In the genomic region with DNA sequence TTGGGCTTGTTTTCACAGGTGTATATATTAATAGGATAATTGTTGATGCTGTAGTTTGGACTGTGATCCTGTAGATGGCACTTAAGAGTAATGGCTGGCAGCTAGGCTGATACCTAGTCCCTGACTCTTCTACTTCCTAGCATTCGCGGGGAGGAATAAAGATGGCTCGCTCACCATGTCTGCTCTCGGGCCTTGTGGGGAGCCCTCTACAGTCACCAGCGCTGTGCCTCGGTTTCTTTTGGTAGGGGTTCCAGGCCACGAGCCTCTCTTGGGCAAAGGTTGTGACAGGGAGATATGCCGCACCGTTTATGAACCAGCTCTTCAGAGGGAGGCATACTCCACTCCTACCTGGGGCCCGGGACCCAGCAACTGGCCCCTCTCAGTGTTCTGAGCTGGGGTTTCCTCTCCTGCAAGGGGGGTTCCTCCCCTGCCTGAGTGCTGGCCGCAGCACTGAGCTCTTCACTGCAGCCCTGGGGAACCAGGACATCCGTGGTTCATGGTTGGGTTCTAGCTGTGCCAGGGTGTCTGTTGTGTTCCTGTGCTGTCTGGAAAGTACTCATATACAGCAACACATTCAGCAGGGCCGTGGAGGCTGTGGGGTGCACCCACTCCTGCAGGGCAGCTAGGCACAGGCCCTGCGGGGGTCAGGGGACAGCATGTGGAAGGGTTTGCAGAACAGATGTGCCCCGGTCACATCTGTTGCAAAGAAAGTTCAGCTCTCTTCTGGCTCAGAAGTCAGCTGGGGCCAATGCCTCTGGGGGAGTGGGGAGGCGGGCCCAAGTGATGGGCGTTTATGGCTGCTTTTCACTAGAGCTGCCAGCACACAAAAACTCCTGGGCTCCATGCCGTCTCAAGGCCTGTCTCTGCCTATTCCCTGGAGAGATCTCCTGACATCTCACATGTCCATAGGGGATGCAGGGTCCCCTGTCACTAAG, we compare ENCODE assay signal across 8 cellular contexts.
A peak's percentile ranks its signal among the peaks of the same experiment; 100 is the strongest.
DNase-seq lines count a peak whose midpoint lies in the region; ATAC-seq and TF ChIP-seq lines count a peak whose summit lies in the region.

No MANE protein-coding gene starts in this region.

- TF ChIP-seq CTCF in osteocyte (IDR thresholded peaks at IDR 0.05), result peak; percentile 35

- POLR2A ChIA-PET in activated CD4-positive, alpha-beta memory T cell treated with anti-CD3 and anti-CD28 coated beads for 36 hours (lab: Charles Lee), result no interaction called here
- POLR2A ChIA-PET in CD8-positive, alpha-beta memory T cell (lab: Charles Lee), result no interaction called here

- no peaks in the 10 kb centered on the region for H3K4me1 Mint-ChIP-seq in osteocyte (ENCODE audit: unreplicated experiment)
- no peaks in the 10 kb centered on the region for H3K4me1 Mint-ChIP-seq in activated CD4-positive, alpha-beta memory T cell treated with anti-CD3 and anti-CD28 coated beads for 36 hours (ENCODE audit: low read depth)
- no peaks in the 10 kb centered on the region for H3K4me1 Mint-ChIP-seq in CD8-positive, alpha-beta memory T cell
- no peaks in the 10 kb centered on the region for H3K4me1 Mint-ChIP-seq in activated T-helper 2 cell treated with anti-CD3 and anti-CD28 coated beads, Interferon-gamma antibody, Interleukin-2, Interleukin-4, amounts not matched to agents 10 μg/mL and 5 μg/mL and 100 μg/mL, durations not matched to agents 14 hours and 24 hours and 36 hours (ENCODE audit: low read depth)

- intact Hi-C loops in activated CD4-positive, alpha-beta memory T cell treated with anti-CD3 and anti-CD28 coated beads for 36 hours (cut with micrococcal nuclease), result no loop called here
- intact Hi-C loops in activated T-helper 2 cell treated with anti-CD3 and anti-CD28 coated beads, Interferon-gamma antibody, Interleukin-2, Interleukin-4, amounts not matched to agents 10 μg/mL and 5 μg/mL and 100 μg/mL, durations not matched to agents 14 hours and 24 hours and 36 hours (cut with micrococcal nuclease), result no loop called here

- H3K27ac Mint-ChIP-seq in osteocyte (ENCODE audit: unreplicated experiment), result no peak overlapping the region
- H3K27ac Mint-ChIP-seq in activated CD4-positive, alpha-beta memory T cell treated with anti-CD3 and anti-CD28 coated beads for 36 hours, result no peak overlapping the region
- no peak overlapping the region for H3K27ac Mint-ChIP-seq in CD8-positive, alpha-beta memory T cell
- H3K27ac Mint-ChIP-seq in activated T-helper 2 cell treated with anti-CD3 and anti-CD28 coated beads, Interferon-gamma antibody, Interleukin-2, Interleukin-4, amounts not matched to agents 10 μg/mL and 5 μg/mL and 100 μg/mL, durations not matched to agents 14 hours and 24 hours and 36 hours, result no peak overlapping the region

- H3K36me3 Mint-ChIP-seq in osteocyte (ENCODE audit: unreplicated experiment), result no peaks in the 10 kb centered on the region
- H3K36me3 Mint-ChIP-seq in activated CD4-positive, alpha-beta memory T cell treated with anti-CD3 and anti-CD28 coated beads for 36 hours, result no peaks in the 10 kb centered on the region
- H3K36me3 Mint-ChIP-seq in CD8-positive, alpha-beta memory T cell, result no peaks in the 10 kb centered on the region
- no peaks in the 10 kb centered on the region for H3K36me3 Mint-ChIP-seq in activated T-helper 2 cell treated with anti-CD3 and anti-CD28 coated beads, Interferon-gamma antibody, Interleukin-2, Interleukin-4, amounts not matched to agents 10 μg/mL and 5 μg/mL and 100 μg/mL, durations not matched to agents 14 hours and 24 hours and 36 hours (ENCODE audit: low read depth)

- CTCF ChIA-PET in activated CD4-positive, alpha-beta memory T cell treated with anti-CD3 and anti-CD28 coated beads for 36 hours (lab: Charles Lee), result interaction anchor here (0.5 to 1.1 kb wide), 3 partner anchors 13 to 502 kb away, joined by 3 to 4 read pairs (median 3); no protein-coding TSS in a partner anchor
- CTCF ChIA-PET in CD8-positive, alpha-beta memory T cell (lab: Charles Lee), result no interaction called here

- H3K27me3 Mint-ChIP-seq in osteocyte (ENCODE audit: unreplicated experiment), result peaks cover 17% of the 10 kb centered on the region
- no peaks in the 10 kb centered on the region for H3K27me3 Mint-ChIP-seq in activated CD4-positive, alpha-beta memory T cell treated with anti-CD3 and anti-CD28 coated beads for 36 hours
- H3K27me3 Mint-ChIP-seq in CD8-positive, alpha-beta memory T cell, result no peaks in the 10 kb centered on the region
- no peaks in the 10 kb centered on the region for H3K27me3 Mint-ChIP-seq in activated T-helper 2 cell treated with anti-CD3 and anti-CD28 coated beads, Interferon-gamma antibody, Interleukin-2, Interleukin-4, amounts not matched to agents 10 μg/mL and 5 μg/mL and 100 μg/mL, durations not matched to agents 14 hours and 24 hours and 36 hours (ENCODE audit: low read depth)

- H3K27me3 ChIP-seq in CD8-positive, alpha-beta memory T cell (ENCODE audit: insufficient read depth, low read length, poor library complexity, severe bottlenecking), result no peaks in the 10 kb centered on the region

- no peak overlapping the region for H3K4me3 ChIP-seq in CD8-positive, alpha-beta memory T cell (ENCODE audit: low read length)

- no peak overlapping the region for H3K4me3 Mint-ChIP-seq in osteocyte (ENCODE audit: unreplicated experiment)
- no peak overlapping the region for H3K4me3 Mint-ChIP-seq in activated CD4-positive, alpha-beta memory T cell treated with anti-CD3 and anti-CD28 coated beads for 36 hours
- H3K4me3 Mint-ChIP-seq in CD8-positive, alpha-beta memory T cell, result no peak overlapping the region
- H3K4me3 Mint-ChIP-seq in activated T-helper 2 cell treated with anti-CD3 and anti-CD28 coated beads, Interferon-gamma antibody, Interleukin-2, Interleukin-4, amounts not matched to agents 10 μg/mL and 5 μg/mL and 100 μg/mL, durations not matched to agents 14 hours and 24 hours and 36 hours (ENCODE audit: low read depth), result no peak overlapping the region

- no peaks in the 10 kb centered on the region for H3K36me3 ChIP-seq in CD8-positive, alpha-beta memory T cell (ENCODE audit: insufficient read depth, low read length)

- no peaks in the 10 kb centered on the region for H3K9me3 ChIP-seq in CD8-positive, alpha-beta memory T cell (ENCODE audit: low read length)

- H3K9me3 Mint-ChIP-seq in osteocyte (ENCODE audit: unreplicated experiment), result no peaks in the 10 kb centered on the region
- no peaks in the 10 kb centered on the region for H3K9me3 Mint-ChIP-seq in activated CD4-positive, alpha-beta memory T cell treated with anti-CD3 and anti-CD28 coated beads for 36 hours
- peaks cover 0 to 4% (median 0%) of the 10 kb centered on the region in 5 donors for H3K9me3 Mint-ChIP-seq in CD8-positive, alpha-beta memory T cell
- H3K9me3 Mint-ChIP-seq in activated T-helper 2 cell treated with anti-CD3 and anti-CD28 coated beads, Interferon-gamma antibody, Interleukin-2, Interleukin-4, amounts not matched to agents 10 μg/mL and 5 μg/mL and 100 μg/mL, durations not matched to agents 14 hours and 24 hours and 36 hours, result no peaks in the 10 kb centered on the region

- ATAC-seq in HG03280 (IDR thresholded peaks at IDR 0.05; ENCODE audit: unreplicated experiment), result peak; percentile 66

- DNase-seq in SIG-M5 treated with dmso at 0.1 percent for 504 hours (lab: John Stamatoyannopoulos, UW; ENCODE audit: unreplicated experiment) (peak; percentile 46), SIG-M5 (lab: John Stamatoyannopoulos, UW) (no peak), SW480 (ENCODE audit: low spot score) (peak; percentile 24), osteocyte (ENCODE audit: extremely low spot score, unreplicated experiment) (no peak)
- DNase-seq in activated CD4-positive, alpha-beta memory T cell treated with anti-CD3 and anti-CD28 coated beads for 36 hours, result no peak
- DNase-seq in CD8-positive, alpha-beta memory T cell, result no peak
- DNase-seq in activated T-helper 2 cell treated with anti-CD3 and anti-CD28 coated beads, Interferon-gamma antibody, Interleukin-2, Interleukin-4, amounts not matched to agents 10 μg/mL and 5 μg/mL and 100 μg/mL, durations not matched to agents 14 hours and 24 hours and 36 hours (ENCODE audit: low spot score), result no peak

- H3K4me1 ChIP-seq in CD8-positive, alpha-beta memory T cell (ENCODE audit: insufficient read depth, low read length), result no peaks in the 10 kb centered on the region

- H3K27ac ChIP-seq in CD8-positive, alpha-beta memory T cell (ENCODE audit: low read depth, low read length), result no peak overlapping the region

Comparison
In these comparisons a context has a peak if more than half of its experiments do, and no peak if none do; other contexts are left out.
1. DNase-seq: peak in SIG-M5 treated with dmso at 0.1 percent for 504 hours (single experiment) and SW480 (single experiment); none in SIG-M5 (single experiment), osteocyte (single experiment), activated CD4-positive, alpha-beta memory T cell treated with anti-CD3 and anti-CD28 coated beads for 36 hours (single experiment), CD8-positive, alpha-beta memory T cell (0 of 5) and activated T-helper 2 cell treated with anti-CD3 and anti-CD28 coated beads, Interferon-gamma antibody, Interleukin-2, Interleukin-4, amounts not matched to agents 10 μg/mL and 5 μg/mL and 100 μg/mL, durations not matched to agents 14 hours and 24 hours and 36 hours (single experiment).